ENCODE assay signal across 8 cellular contexts in the genomic region with DNA sequence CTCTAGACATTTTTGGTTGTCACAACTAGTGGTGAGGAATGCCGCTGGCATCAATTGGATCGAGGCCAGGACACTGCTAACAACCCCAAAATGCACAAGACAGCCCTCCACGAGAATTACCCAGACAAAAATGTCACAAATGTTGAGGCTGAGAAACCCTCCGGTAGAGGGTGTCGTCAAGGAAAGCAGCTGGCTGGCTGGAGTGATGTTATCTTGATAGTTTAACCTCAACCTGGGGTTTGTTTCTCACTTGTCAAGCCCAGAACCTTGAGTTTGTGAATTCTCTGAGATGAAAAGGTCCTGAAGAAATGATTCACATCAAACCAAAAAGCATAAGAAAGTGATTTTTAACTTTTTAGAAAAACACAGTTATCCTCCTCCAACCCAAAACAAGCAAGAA. TPM values are rescaled to one million over a fixed set of nuclear protein-coding genes. Genes with fewer than 3 reads are reported as not detected.
DNase-seq lines count a peak whose midpoint lies in the region; ATAC-seq and TF ChIP-seq lines count a peak whose summit lies in the region.

No MANE protein-coding gene starts in this region.

- H3K27me3 Mint-ChIP-seq in type B pancreatic cell = peaks cover 15% of the 10 kb centered on the region

- intact Hi-C loops in left ventricle myocardium inferior (cut with micrococcal nuclease) (no loop called here), left ventricle myocardium superior (cut with micrococcal nuclease) (no loop called here)

- no peaks in the 10 kb centered on the region for H3K36me3 ChIP-seq in left ventricle myocardium inferior

- DNase-seq in left ventricle myocardium inferior (no peak), left ventricle myocardium superior (no peak), epithelial cell of proximal tubule (ENCODE audit: low read depth) (no peak), type B pancreatic cell (ENCODE audit: extremely low spot score, unreplicated experiment) (no peak)
- DNase-seq in activated CD4-positive, alpha-beta T cell treated with anti-CD3 and anti-CD28 coated beads for 1 hour = peak; percentile 48

- TF ChIP-seq CTCF in left ventricle myocardium inferior (IDR thresholded peaks at IDR 0.05; ENCODE audit: borderline replicate concordance) = peak; percentile 31
- peak; percentile 51 for TF ChIP-seq CTCF in epithelial cell of proximal tubule (conservative IDR thresholded peaks at IDR 0.05; ENCODE audit: low read depth, low read length)
- peak; percentile 33 for TF ChIP-seq CTCF in type B pancreatic cell (conservative IDR thresholded peaks at IDR 0.05)

- H3K9me3 ChIP-seq in left ventricle myocardium inferior (replicated peaks) = no peaks in the 10 kb centered on the region

- no peak overlapping the region for H3K27ac Mint-ChIP-seq in type B pancreatic cell

- peaks cover 11% of the 10 kb centered on the region for H3K4me1 Mint-ChIP-seq in type B pancreatic cell (ENCODE audit: unreplicated experiment)

- H3K27ac ChIP-seq in left ventricle myocardium inferior (replicated peaks) = no peak overlapping the region

- H3K27me3 ChIP-seq in left ventricle myocardium inferior (ENCODE audit: low read depth) = peaks cover 23% of the 10 kb centered on the region

- no peak overlapping the region for H3K4me3 ChIP-seq in left ventricle myocardium inferior
- H3K4me3 ChIP-seq in epithelial cell of proximal tubule (ENCODE audit: low read depth, low read length) = no peak overlapping the region

- H3K9me3 Mint-ChIP-seq in type B pancreatic cell = no peaks in the 10 kb centered on the region

- ATAC-seq in left ventricle myocardium superior (no peak), GM21723 (IDR thresholded peaks at IDR 0.05; ENCODE audit: unreplicated experiment) (no peak), GM21825 (IDR thresholded peaks at IDR 0.05; ENCODE audit: unreplicated experiment) (no peak), HG02885 (IDR thresholded peaks at IDR 0.05; ENCODE audit: poor library complexity, unreplicated experiment) (no peak)

- no peak overlapping the region for H3K4me3 Mint-ChIP-seq in type B pancreatic cell

- peaks cover 22% of the 10 kb centered on the region for H3K4me1 ChIP-seq in left ventricle myocardium inferior

- H3K36me3 Mint-ChIP-seq in type B pancreatic cell = no peaks in the 10 kb centered on the region

RNA-seq across cellular contexts. Expression of a gene that starts 21.1 kb away (rescaled TPM):
- total RNA-seq in left ventricle myocardium inferior (not detected), left ventricle myocardium superior (0.15 TPM), epithelial cell of proximal tubule (0.51 and 0.63 TPM in 2 replicates), type B pancreatic cell (ENCODE audit: low replicate concordance) (6.9 and 22.7 TPM in 2 replicates)

RNA-seq across cellular contexts. Expression of a gene that starts 35.9 kb away (rescaled TPM):
- total RNA-seq in left ventricle myocardium inferior (5.0 TPM), left ventricle myocardium superior (6.0 TPM), epithelial cell of proximal tubule (0.46 and 0.87 TPM in 2 replicates), type B pancreatic cell (ENCODE audit: low replicate concordance) (0.48 and 0.62 TPM in 2 replicates)
